Comparison of ENCODE assay signal across 19 cellular contexts in genomic region chr6:3506751-3507388, GRCh38.
"Had no signal": no experiment of that assay in that cellular context is flagged by ENCODE, and none has a peak within 500 bp of the region (broad histone marks: within the 10 kb centered on the region; RNA-seq: fewer than 3 reads in every experiment).

No MANE protein-coding gene starts in this region.

- H3K4me3 ChIP-seq: body of pancreas, esophagus muscularis mucosa, gastrocnemius medialis, lower lobe of right lung, suprapubic skin, tibial nerve had no signal

- DNase-seq: activated CD4-positive, alpha-beta T cell treated with anti-CD3 and anti-CD28 coated beads, Interleukin-2, amount 10 ng/mL, durations not matched to agents 7 days and 5 days; activated CD4-positive, CD25-positive, alpha-beta regulatory T cell treated with anti-CD3 and anti-CD28 coated beads, Interleukin-2, amount 50 U/mL, for 72 hours; activated CD8-positive, alpha-beta memory T cell treated with anti-CD3 and anti-CD28 coated beads, Interleukin-2, amount 10 ng/mL, durations not matched to agents 7 days and 5 days; activated CD8-positive, alpha-beta T cell treated with anti-CD3 and anti-CD28 coated beads for 36 hours; activated effector memory CD4-positive, alpha-beta T cell treated with anti-CD3 and anti-CD28 coated beads, Interleukin-2, amount 50 U/mL, for 16 hours; activated naive CD4-positive, alpha-beta T cell treated with anti-CD3 and anti-CD28 coated beads, Interleukin-2, amount 10 ng/mL, durations not matched to agents 7 days and 5 days; activated T-cell treated with anti-CD3 and anti-CD28 coated beads for 4 hours; body of pancreas; effector memory CD4-positive, alpha-beta T cell; gastrocnemius medialis; left colon; lower lobe of right lung; naive B cell; stimulated activated CD4-positive, alpha-beta T cell treated with anti-CD3 and anti-CD28 coated beads, Interleukin-12 subunit alpha, Interleukin-12 subunit beta, amount 100 ng/mL, for 4 hours; stimulated activated CD4-positive, alpha-beta T cell treated with anti-CD3 and anti-CD28 coated beads, Interleukin-4, amount 100 ng/mL, for 4 hours; stimulated activated naive CD8-positive, alpha-beta T cell treated with anti-CD3 and anti-CD28 coated beads, Interleukin-15, Interleukin-2, amounts not matched to agents 100 U/mL and 50 U/mL, for 24 hours had no signal

- ATAC-seq: activated CD8-positive, alpha-beta memory T cell treated with anti-CD3 and anti-CD28 coated beads, Interleukin-2, amount 10 ng/mL, durations not matched to agents 7 days and 5 days; activated CD8-positive, alpha-beta T cell treated with anti-CD3 and anti-CD28 coated beads for 36 hours; body of pancreas; gastrocnemius medialis; lower lobe of right lung; stimulated activated naive CD8-positive, alpha-beta T cell treated with anti-CD3 and anti-CD28 coated beads, Interleukin-15, Interleukin-2, amounts not matched to agents 100 U/mL and 50 U/mL, for 24 hours had no signal
